8 cellular contexts compared by ENCODE assay signal in the genomic region with DNA sequence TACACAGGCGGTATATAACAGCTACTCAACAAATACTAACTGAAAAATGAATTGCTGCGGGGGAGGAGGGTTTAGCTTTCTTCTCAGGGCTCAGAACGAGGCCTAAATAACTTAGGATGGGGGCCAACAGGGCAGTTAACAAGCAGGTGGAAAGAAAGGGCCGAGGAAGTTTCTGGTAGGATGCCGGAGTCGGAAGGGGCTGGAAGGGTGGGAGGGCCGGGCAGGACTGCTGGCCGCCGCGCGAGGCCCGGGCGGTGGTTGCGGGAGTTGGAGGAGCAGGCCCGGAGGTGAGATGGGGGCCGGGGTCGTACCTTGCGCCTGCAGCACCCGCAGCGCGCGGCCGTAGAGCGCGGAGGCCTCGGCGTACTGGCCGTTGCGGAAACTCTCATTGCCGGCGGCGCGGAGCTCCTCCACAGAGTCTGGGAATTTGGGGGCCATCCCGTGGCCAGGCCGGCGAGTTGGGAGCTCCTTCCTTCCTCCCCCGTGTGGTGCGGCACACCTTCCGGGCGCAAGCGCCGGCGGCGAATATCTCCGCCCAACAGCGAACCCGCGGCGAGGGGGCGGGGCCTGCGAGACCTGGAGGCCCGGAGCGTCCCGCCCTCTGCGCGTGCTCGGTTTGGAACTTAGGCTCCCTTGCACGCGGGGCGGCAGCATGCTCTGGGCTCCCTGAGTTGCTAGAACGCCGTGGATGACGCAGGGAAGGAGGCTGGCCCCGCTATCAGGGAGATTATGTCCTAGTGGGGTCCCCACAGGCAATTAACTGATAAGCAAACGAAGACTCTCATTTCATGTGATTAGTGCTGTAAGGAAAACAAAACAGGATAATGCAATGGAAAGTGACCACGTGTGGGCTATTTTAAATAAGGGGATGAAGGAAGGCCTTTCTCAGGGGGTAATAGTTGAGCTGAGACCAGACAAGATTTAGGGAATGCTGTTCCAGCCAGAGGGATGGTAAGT. TPM values are rescaled to one million over a fixed set of nuclear protein-coding genes. Genes with fewer than 3 reads are reported as not detected.
DNase-seq lines count a peak whose midpoint lies in the region; ATAC-seq and TF ChIP-seq lines count a peak whose summit lies in the region.

A gene with protein sequence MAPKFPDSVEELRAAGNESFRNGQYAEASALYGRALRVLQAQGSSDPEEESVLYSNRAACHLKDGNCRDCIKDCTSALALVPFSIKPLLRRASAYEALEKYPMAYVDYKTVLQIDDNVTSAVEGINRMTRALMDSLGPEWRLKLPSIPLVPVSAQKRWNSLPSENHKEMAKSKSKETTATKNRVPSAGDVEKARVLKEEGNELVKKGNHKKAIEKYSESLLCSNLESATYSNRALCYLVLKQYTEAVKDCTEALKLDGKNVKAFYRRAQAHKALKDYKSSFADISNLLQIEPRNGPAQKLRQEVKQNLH (minus strand): TSS at position 502 of the 957 bp plus-strand sequence. CDS start 64 bp downstream, at position 438.

- no peaks in the 10 kb centered on the region for H3K27me3 ChIP-seq in lung (ENCODE audit: control insufficient read depth, insufficient read depth)

- peak; percentile 96 for ATAC-seq in lung (ENCODE audit: insufficient read depth, low FRiP score)

- DNase-seq in CMK (ENCODE audit: low read depth) (peak; percentile 91), GM20000 (ENCODE audit: low spot score) (peak; percentile 97), HT-29 (ENCODE audit: low spot score) (peak; percentile 98), lung (ENCODE audit: low spot score) (peak; percentile 94)
- DNase-seq in NK-92 treated with Interleukin-12 subunit alpha and Interleukin-12 subunit beta, amount 100 ng/mL, for 24 hours (lab: John Stamatoyannopoulos, UW), result peak; percentile 94
- peak; percentile 98 for DNase-seq in activated CD8-positive, alpha-beta memory T cell treated with anti-CD3 and anti-CD28 coated beads for 24 hours
- DNase-seq in effector CD4-positive, alpha-beta T cell, result peak; percentile 93
- peak; percentile 90 to 97 (median 93) for DNase-seq in stimulated activated CD4-positive, alpha-beta T cell treated with anti-CD3 and anti-CD28 coated beads, TNF-alpha, amount 100 ng/mL, for 24 hours (ENCODE audit: low read depth in 3 of 3)

- peak within 1 kb of the TSS; percentile 87 for H3K4me3 ChIP-seq in lung

- H3K9me3 ChIP-seq in lung (ENCODE audit: control insufficient read depth in 2 of 2, insufficient read depth in 1 of 2, low read length in 1 of 2), result no peaks in the 10 kb centered on the region

- peaks cover 0 to 2% of the 10 kb centered on the region in 2 donors for H3K4me1 ChIP-seq in lung (ENCODE audit: control insufficient read depth in 2 of 2, insufficient read depth in 2 of 2, low read length in 2 of 2)

- peak within 1 kb of the TSS; percentile 71 to 88 for H3K27ac ChIP-seq in lung (ENCODE audit: low read depth in 1 of 2, low read length in 1 of 2)

- TF ChIP-seq CTCF in GM20000 (IDR thresholded peaks at IDR 0.05; ENCODE audit: extremely low read depth, missing control alignments) (no peak), lung (IDR thresholded peaks at IDR 0.05; ENCODE audit: control extremely low read depth, extremely low read depth) (no peak)

- 0 to 1% methylated on average over 54 to 66 of the region's 66 CpGs for whole genome bisulfite sequencing in lung, 2 donors

- H3K36me3 ChIP-seq in lung (ENCODE audit: control insufficient read depth in 2 of 2, insufficient read depth in 2 of 2, low read length in 2 of 2), result peaks cover 7 to 9% of the 10 kb centered on the region in 2 donors

RNA-seq across cellular contexts. Expression of the gene that starts here (rescaled TPM):
- total RNA-seq in HT-29 (2014; rRNA removed; shearing (Covaris generic)), result 80.5 and 85.2 TPM in 2 replicates
- 10 to 100 TPM in 1 of 2 donors, 1 to 10 TPM in 1; 9.8 to 18.2 TPM for total RNA-seq in lung
- polyA plus RNA-seq in lung, result 10 to 100 TPM; 16.1 to 24.7 TPM

Comparison
In these comparisons a context has a peak if more than half of its experiments do, and no peak if none do; other contexts are left out.
1. Peak in every context shown above with its lines: DNase-seq, ATAC-seq, H3K4me3 ChIP-seq and H3K27ac ChIP-seq.